In genomic region chr1:23393706-23394105, GRCh38 we compare ENCODE assay signal across 1 cellular context.
TF ChIP-seq lines count a peak whose summit lies in the region.

No MANE protein-coding gene starts in this region.

TF ChIP-seq in IMR-90, 13 proteins besides CTCF, POLR2A, EP300 and RAD21 (continued from another document):
- no peak for TF ChIP-seq ELK1 (IDR thresholded peaks at IDR 0.05; ENCODE audit: borderline replicate concordance, low read depth, low read length)
- no peak for TF ChIP-seq CHD1 (IDR thresholded peaks at IDR 0.05; ENCODE audit: low read depth, low read length)
TF ChIP-seq in IMR-90: peak in this region for 2.
